Comparison of ENCODE assay signal across 19 cellular contexts in genomic region chr4:169152899-169153298, GRCh38.
DNase-seq lines count a peak whose midpoint lies in the region; ATAC-seq, FAIRE-seq and TF ChIP-seq lines count a peak whose summit lies in the region.
"Had no signal": no experiment of that assay in that cellular context is flagged by ENCODE, and none has a peak within 500 bp of the region (broad histone marks: within the 10 kb centered on the region; RNA-seq: fewer than 3 reads in every experiment).

No MANE protein-coding gene starts in this region.

- intact Hi-C loops in lower leg skin (cut with DNase I; ENCODE audit: low total_unique reads) (no loop called here), right cardiac atrium (cut with DNase I) (no loop called here)

- no peak overlapping the region for H2BK12ac ChIP-seq in trophoblast cell (ENCODE audit: low read length)

- H4K91ac ChIP-seq in trophoblast cell (ENCODE audit: low read depth, low read length), result no peak overlapping the region

- no peak overlapping the region for H3K23ac ChIP-seq in trophoblast cell (ENCODE audit: low read length)

- no peak overlapping the region for H3K4me3 ChIP-seq in GM12864 (ENCODE audit: low read depth, low read length)
- H3K4me3 ChIP-seq in OCI-LY1 (ENCODE audit: low read depth, low read length, poor library complexity, severe bottlenecking), result no peak overlapping the region
- H3K4me3 ChIP-seq in fibroblast of mammary gland (ENCODE audit: control insufficient read depth, low read depth, low read length), result no peak overlapping the region
- no peak overlapping the region for H3K4me3 ChIP-seq in trophoblast cell (ENCODE audit: low read depth, low read length)
- H3K4me3 ChIP-seq in lower leg skin (ENCODE audit: low read depth, poor library complexity, severe bottlenecking), result no peak overlapping the region
- H3K4me3 ChIP-seq in right cardiac atrium (ENCODE audit: low read length), result no peak overlapping the region
- H3K4me3 ChIP-seq: esophagus squamous epithelium, ovary, tibial nerve had no signal

- H3K9me2 ChIP-seq in OCI-LY1 (ENCODE audit: low read depth, low read length), result no peaks in the 10 kb centered on the region

- H2AFZ ChIP-seq in OCI-LY1 (ENCODE audit: low read length) (no peak overlapping the region), trophoblast cell (ENCODE audit: insufficient read depth, low read length, poor library complexity) (no peak overlapping the region)

- no peak overlapping the region for H2BK120ac ChIP-seq in trophoblast cell (ENCODE audit: insufficient read depth, low read length, poor library complexity)

- H3K4ac ChIP-seq in trophoblast cell (ENCODE audit: low read depth, low read length), result no peak overlapping the region

- H3K9me3 ChIP-seq in OCI-LY1 (ENCODE audit: low read length) (no peaks in the 10 kb centered on the region), trophoblast cell (ENCODE audit: insufficient read depth, low read depth, low read length) (no peaks in the 10 kb centered on the region), right cardiac atrium (ENCODE audit: control insufficient read depth, low read length) (no peaks in the 10 kb centered on the region)
- H3K9me3 ChIP-seq: esophagus squamous epithelium, ovary, tibial nerve had no signal

- no peak overlapping the region for H2AK5ac ChIP-seq in trophoblast cell (ENCODE audit: low read length)

- H3K14ac ChIP-seq in trophoblast cell (ENCODE audit: low read length), result no peak overlapping the region

- H3K79me2 ChIP-seq in OCI-LY1 (ENCODE audit: insufficient read depth, low read length) (no peaks in the 10 kb centered on the region), trophoblast cell (ENCODE audit: control insufficient read depth, insufficient read depth, low read length, poor library complexity) (no peaks in the 10 kb centered on the region)

- peak; percentile 8 for TF ChIP-seq CTCF in GM12864 (IDR thresholded peaks at IDR 0.05; ENCODE audit: low read depth, low read length, missing control alignments)
- TF ChIP-seq CTCF in OCI-LY1 (IDR thresholded peaks at IDR 0.05; ENCODE audit: low read length), result peak; percentile 15; the same call in 1 of the 2 replicates
- TF ChIP-seq CTCF in fibroblast of mammary gland (conservative IDR thresholded peaks at IDR 0.05; ENCODE audit: control insufficient read depth, insufficient read depth, low read depth, low read length), result peak; percentile 23
- TF ChIP-seq CTCF in lower leg skin (IDR thresholded peaks at IDR 0.05), result no peak

- TF ChIP-seq POLR2A in lower leg skin (IDR thresholded peaks at IDR 0.05), result no peak

- no peaks in the 10 kb centered on the region for H3K79me1 ChIP-seq in trophoblast cell (ENCODE audit: low read length)

- DNase-seq in GM12864 (ENCODE audit: low read depth) (no peak), fibroblast of mammary gland (ENCODE audit: low read depth) (no peak), trophoblast cell (peak in 1 of 2 donors; percentile 14), lower leg skin (ENCODE audit: low spot score in 2 of 2) (no peak), right cardiac atrium (no peak), RCC 7860 (ENCODE audit: low spot score) (no peak)
- DNase-seq: activated naive CD4-positive, alpha-beta T cell treated with anti-CD3 and anti-CD28 coated beads, Interleukin-2, amount 10 ng/mL, durations not matched to agents 7 days and 5 days; activated T-cell treated with anti-CD3 and anti-CD28 coated beads for 4 hours; C1 segment of cervical spinal cord; dermis blood vessel endothelial cell; DMS79; esophagus squamous epithelium; left cardiac atrium; NCI-H187; NCI-H446 treated with DMSO at 0.1 percent for 48 hours; ovary had no signal

- FAIRE-seq in RCC 7860 (lab: Jason Lieb, UNC), result no peak

- WGBS in trophoblast cell (ENCODE audit: extremely low coverage, insufficient coverage, insufficient read length), result no CpG with 5 or more reads among the region's 4 CpGs
- 96 to 99% methylated on average over 4 of the region's 4 CpGs for WGBS in lower leg skin, 2 donors
- 98% methylated on average over 4 of the region's 4 CpGs for WGBS in right cardiac atrium

- H3K18ac ChIP-seq in trophoblast cell (ENCODE audit: low read length), result peak overlapping the region; percentile 3

- ATAC-seq in GM19035 (IDR thresholded peaks at IDR 0.05; ENCODE audit: unreplicated experiment) (no peak), right cardiac atrium (no peak)
- ATAC-seq: left cardiac atrium had no signal

- H3K36me3 ChIP-seq in OCI-LY1 (ENCODE audit: insufficient read depth, low read length), result no peaks in the 10 kb centered on the region
- H3K36me3 ChIP-seq in trophoblast cell (ENCODE audit: control insufficient read depth in 1 of 2, insufficient read depth in 2 of 2, low read length in 2 of 2), result peaks cover 4 to 6% of the 10 kb centered on the region in 2 experiments
- H3K36me3 ChIP-seq: ovary had no signal

- no peaks in the 10 kb centered on the region for H4K20me1 ChIP-seq in OCI-LY1 (ENCODE audit: insufficient read depth, low read length)

- H3K27ac ChIP-seq in OCI-LY1 (ENCODE audit: low read depth, low read length, poor library complexity, severe bottlenecking) (no peak overlapping the region), trophoblast cell (ENCODE audit: low read depth, low read length) (no peak overlapping the region), right cardiac atrium (ENCODE audit: low read length) (no peak overlapping the region)
- H3K27ac ChIP-seq: esophagus squamous epithelium, ovary, tibial nerve had no signal

- no peak overlapping the region for H4K8ac ChIP-seq in trophoblast cell (ENCODE audit: low read depth, low read length)

- H3K27me3 ChIP-seq in OCI-LY1 (ENCODE audit: insufficient read depth, low read length), result no peaks in the 10 kb centered on the region
- no peaks in the 10 kb centered on the region for H3K27me3 ChIP-seq in trophoblast cell (ENCODE audit: insufficient read depth, low read length)
- H3K27me3 ChIP-seq in right cardiac atrium (ENCODE audit: control insufficient read depth, insufficient read depth), result no peaks in the 10 kb centered on the region
- H3K27me3 ChIP-seq: esophagus squamous epithelium, ovary, tibial nerve had no signal

- H2BK5ac ChIP-seq in trophoblast cell (ENCODE audit: low read depth, low read length, poor library complexity), result no peak overlapping the region

- H3K9ac ChIP-seq in OCI-LY1 (ENCODE audit: low read length) (no peak overlapping the region), trophoblast cell (ENCODE audit: low read length) (no peak overlapping the region)

- no peak overlapping the region for H4K12ac ChIP-seq in trophoblast cell (ENCODE audit: low read depth, low read length)

- no peaks in the 10 kb centered on the region for H3F3A ChIP-seq in OCI-LY1 (ENCODE audit: insufficient read depth, low read length)

- H3K4me2 ChIP-seq in OCI-LY1 (ENCODE audit: low read length) (no peak overlapping the region), trophoblast cell (ENCODE audit: low read length) (no peak overlapping the region)

- H3K4me1 ChIP-seq in OCI-LY1 (ENCODE audit: insufficient read depth, low read length, severe bottlenecking) (no peaks in the 10 kb centered on the region), trophoblast cell (ENCODE audit: control insufficient read depth in 1 of 2, insufficient read depth in 2 of 2, low read length in 2 of 2) (peaks cover 0 to 3% of the 10 kb centered on the region in 2 experiments), right cardiac atrium (ENCODE audit: control insufficient read depth, insufficient read depth, low read length) (no peaks in the 10 kb centered on the region)

Comparison
In these comparisons a context has a peak if more than half of its experiments do, and no peak if none do; other contexts are left out.
1. CTCF ChIP-seq: peak in GM12864 (single experiment), OCI-LY1 (single experiment) and fibroblast of mammary gland (single experiment); none in lower leg skin (0 of 3).